8 cellular contexts compared by ENCODE assay signal in genomic region chrX:112266136-112266535, GRCh38.
"Had no signal": no experiment of that assay in that cellular context is flagged by ENCODE, and none has a peak within 500 bp of the region (broad histone marks: within the 10 kb centered on the region; RNA-seq: fewer than 3 reads in every experiment).

No MANE protein-coding gene starts in this region.

- FAIRE-seq: HepG2 had no signal

- H3K4me3 ChIP-seq: GM23248, HAP-1 had no signal

- H3K36me3 Mint-ChIP-seq: IgD-negative memory B cell had no signal

- H3K36me3 ChIP-seq: HAP-1 had no signal

- H2AFZ ChIP-seq: GM23248 had no signal

- DNase-seq: GM23248, GOT3, H7, HFFc6 had no signal

- H3K27ac ChIP-seq: GM23248, HL-60 had no signal

- H3K4me1 Mint-ChIP-seq: IgD-negative memory B cell had no signal

- H3K27ac Mint-ChIP-seq: HFFc6, IgD-negative memory B cell had no signal

- H3K9ac ChIP-seq: GM23248 had no signal

- H3K27me3 Mint-ChIP-seq: IgD-negative memory B cell had no signal

- H3K9me3 ChIP-seq: HAP-1 had no signal

- H3K9me3 Mint-ChIP-seq: HFFc6 had no signal

- H3K4me3 Mint-ChIP-seq: HFFc6, IgD-negative memory B cell had no signal
